Comparison of ENCODE assay signal across 23 cellular contexts in genomic region chr20:21820688-21821087, GRCh38.
DNase-seq lines count a peak whose midpoint lies in the region; TF ChIP-seq lines count a peak whose summit lies in the region.
"Had no signal": no experiment of that assay in that cellular context is flagged by ENCODE, and none has a peak within 500 bp of the region (broad histone marks: within the 10 kb centered on the region; RNA-seq: fewer than 3 reads in every experiment).

No MANE protein-coding gene starts in this region.

- no peak overlapping the region for H4K8ac ChIP-seq in trophoblast cell (ENCODE audit: low read depth, low read length)

- H3K27me3 ChIP-seq in A673 (replicated peaks; ENCODE audit: insufficient read depth, low read depth, low read length, poor library complexity): peaks cover 18% of the 10 kb centered on the region
- H3K27me3 ChIP-seq in trophoblast cell (ENCODE audit: insufficient read depth, low read length): no peaks in the 10 kb centered on the region
- H3K27me3 ChIP-seq in Caco-2 (replicated peaks; ENCODE audit: control insufficient read depth, insufficient read depth, low read length): no peaks in the 10 kb centered on the region
- H3K27me3 ChIP-seq: SJSA1 had no signal

- H3K23ac ChIP-seq in trophoblast cell (ENCODE audit: low read length): no peak overlapping the region

- peaks cover 12% of the 10 kb centered on the region for H3K27me3 Mint-ChIP-seq in Caco-2 (ENCODE audit: insufficient read depth, unreplicated experiment)
- H3K27me3 Mint-ChIP-seq: B cell had no signal

- H4K12ac ChIP-seq in trophoblast cell (ENCODE audit: low read depth, low read length): no peak overlapping the region

- no peak overlapping the region for H3K18ac ChIP-seq in trophoblast cell (ENCODE audit: low read length)

- DNase-seq in A673 (ENCODE audit: low spot score) (peak; percentile 14), NCI-H2171 treated with DMSO at 0.1 percent for 48 hours (lab: John Stamatoyannopoulos, UW) (peak; percentile 75), trophoblast cell (peak; percentile 2 to 21), NCI-H2107 (lab: John Stamatoyannopoulos, UW) (no peak), Caco-2 (no peak), G401 (ENCODE audit: low spot score) (no peak)
- DNase-seq: GDM1, KBM-7, NCI-H1417 treated with DMSO at 0.1 percent for 48 hours, NCI-H1694 treated with DMSO at 0.1 percent for 48 hours, NCI-H2081, NCI-H345, NCI-H510A treated with DMSO at 0.1 percent for 48 hours, NCI-H82, Right ventricle myocardium superior, T-helper 2 cell had no signal

- H3K4me1 ChIP-seq in A673 (ENCODE audit: insufficient read depth, low read length, poor library complexity, severe bottlenecking) (no peaks in the 10 kb centered on the region), HEK293 (ENCODE audit: control insufficient read depth, insufficient read depth, low read length) (no peaks in the 10 kb centered on the region), trophoblast cell (ENCODE audit: control insufficient read depth in 1 of 2, insufficient read depth in 2 of 2, low read length in 2 of 2) (no peaks in the 10 kb centered on the region), Caco-2 (no peaks in the 10 kb centered on the region)
- H3K4me1 ChIP-seq: HAP-1, SJSA1 had no signal

- TF ChIP-seq CTCF in A673 (conservative IDR thresholded peaks at IDR 0.05; ENCODE audit: low read depth, low read length) (no peak), HEK293 (tag by site-specific recombination; IDR thresholded peaks at IDR 0.05) (no peak), Caco-2 (IDR thresholded peaks at IDR 0.05; ENCODE audit: insufficient read depth in 1 of 2, low read depth in 1 of 2, low read length in 1 of 2, severe bottlenecking in 1 of 2, unreplicated experiment in 1 of 2) (no peak)

- no peak overlapping the region for H2BK120ac ChIP-seq in trophoblast cell (ENCODE audit: insufficient read depth, low read length, poor library complexity)

- H2AFZ ChIP-seq in trophoblast cell (ENCODE audit: insufficient read depth, low read length, poor library complexity): no peak overlapping the region
- H2AFZ ChIP-seq: GM23338 had no signal

- no peak overlapping the region for H3K9ac ChIP-seq in trophoblast cell (ENCODE audit: low read length)

- intact Hi-C loops in A673 (cut with micrococcal nuclease; ENCODE audit: unreplicated experiment): no loop called here
- intact Hi-C loops in Caco-2 (cut with micrococcal nuclease; ENCODE audit: unreplicated experiment): no loop called here

- H3K9me3 Mint-ChIP-seq in Caco-2 (ENCODE audit: unreplicated experiment): no peaks in the 10 kb centered on the region
- H3K9me3 Mint-ChIP-seq: GM23338 had no signal

- H3K27ac ChIP-seq in A673 (ENCODE audit: low read depth, low read length, poor library complexity, severe bottlenecking) (no peak overlapping the region), HEK293 (ENCODE audit: extremely low read depth, low read depth, low read length) (no peak overlapping the region), trophoblast cell (ENCODE audit: low read depth, low read length) (no peak overlapping the region)
- H3K27ac ChIP-seq: C4-2B, SJSA1 had no signal

- H3K9me3 ChIP-seq in A673 (ENCODE audit: low read depth, low read length, poor library complexity, severe bottlenecking) (no peaks in the 10 kb centered on the region), HEK293 (ENCODE audit: control insufficient read depth, insufficient read depth, low read depth, low read length) (no peaks in the 10 kb centered on the region), trophoblast cell (ENCODE audit: insufficient read depth, low read depth, low read length) (no peaks in the 10 kb centered on the region), Caco-2 (no peaks in the 10 kb centered on the region)
- H3K9me3 ChIP-seq: HAP-1, SJSA1 had no signal

- H3K4me3 Mint-ChIP-seq in Caco-2 (ENCODE audit: unreplicated experiment): no peak overlapping the region
- H3K4me3 Mint-ChIP-seq: B cell, GM23338 had no signal

- H3K4ac ChIP-seq in trophoblast cell (ENCODE audit: low read depth, low read length): no peak overlapping the region

- H3K14ac ChIP-seq in trophoblast cell (ENCODE audit: low read length): no peak overlapping the region

- H3K36me3 ChIP-seq in A673 (ENCODE audit: insufficient read depth, low read length, poor library complexity, severe bottlenecking) (no peaks in the 10 kb centered on the region), HEK293 (ENCODE audit: control insufficient read depth in 2 of 2, insufficient read depth in 1 of 2, low read length in 2 of 2) (no peaks in the 10 kb centered on the region), trophoblast cell (ENCODE audit: control insufficient read depth in 1 of 2, insufficient read depth in 2 of 2, low read length in 2 of 2) (no peaks in the 10 kb centered on the region), Caco-2 (ENCODE audit: control insufficient read depth, insufficient read depth, low read length) (no peaks in the 10 kb centered on the region)
- H3K36me3 ChIP-seq: HAP-1, SJSA1 had no signal

- no peak overlapping the region for H3K4me2 ChIP-seq in trophoblast cell (ENCODE audit: low read length)
- H3K4me2 ChIP-seq: GM23338 had no signal

- H3K27ac Mint-ChIP-seq in Caco-2 (ENCODE audit: unreplicated experiment): no peak overlapping the region
- H3K27ac Mint-ChIP-seq: B cell, GM23338 had no signal

- H2BK12ac ChIP-seq in trophoblast cell (ENCODE audit: low read length): no peak overlapping the region

- no peaks in the 10 kb centered on the region for H3K79me1 ChIP-seq in trophoblast cell (ENCODE audit: low read length)

- no peak overlapping the region for H2BK5ac ChIP-seq in trophoblast cell (ENCODE audit: low read depth, low read length, poor library complexity)

- no peaks in the 10 kb centered on the region for H3K79me2 ChIP-seq in trophoblast cell (ENCODE audit: control insufficient read depth, insufficient read depth, low read length, poor library complexity)

- no peak overlapping the region for H2AK5ac ChIP-seq in trophoblast cell (ENCODE audit: low read length)

- no peak overlapping the region for H4K91ac ChIP-seq in trophoblast cell (ENCODE audit: low read depth, low read length)

- WGBS in trophoblast cell (ENCODE audit: extremely low coverage, insufficient coverage, insufficient read length): no CpG with 5 or more reads among the region's 6 CpGs

- CTCF ChIA-PET in A673 (lab: Charles Lee): no interaction called here
- CTCF ChIA-PET in HEK293 (lab: Yijun Ruan, JAX): interaction anchor here (1.4 to 3.3 kb wide), 2 partner anchors 12 to 101 kb away, joined by 4 to 19 read pairs; no protein-coding TSS in a partner anchor
- CTCF ChIA-PET in Caco-2 (lab: Charles Lee): no interaction called here

- in situ Hi-C loops in G401 (cut with HindIII; ENCODE audit: low sequenced_read_pairs): no loop called here

- no peaks in the 10 kb centered on the region for H3K36me3 Mint-ChIP-seq in Caco-2 (ENCODE audit: insufficient read depth, unreplicated experiment)

- H3K4me1 Mint-ChIP-seq in Caco-2 (ENCODE audit: low read depth, unreplicated experiment): no peaks in the 10 kb centered on the region
- H3K4me1 Mint-ChIP-seq: B cell had no signal

- POLR2A ChIA-PET in A673 (lab: Charles Lee; ENCODE audit: low non-redundant PET) (no interaction called here), HEK293 (lab: Yijun Ruan, JAX) (no interaction called here), Caco-2 (lab: Charles Lee) (no interaction called here)

- no TSS peak for BruUV-seq in A673 (replicated peaks; lab: Mats Ljungman, UMichigan)
- BruUV-seq in Caco-2 (replicated peaks; lab: Mats Ljungman, UMichigan): no TSS peak

- H3K4me3 ChIP-seq in A673 (ENCODE audit: low read depth, low read length, poor library complexity, severe bottlenecking) (no peak overlapping the region), HEK293 (ENCODE audit: low read depth, low read length) (no peak overlapping the region), trophoblast cell (ENCODE audit: low read depth, low read length) (no peak overlapping the region), Caco-2 (ENCODE audit: low read depth, low read length) (no peak overlapping the region)
- H3K4me3 ChIP-seq: GM12878, GM23338, HAP-1, SJSA1 had no signal

TF ChIP-seq in HEK293, 187 proteins besides CTCF, POLR2A, EP300 and RAD21 (continues in another document):
- no peak for TF ChIP-seq ZNF423 (tag by site-specific recombination; IDR thresholded peaks at IDR 0.05)
- peak; percentile 59 for TF ChIP-seq GLIS1 (tag by site-specific recombination; IDR thresholded peaks at IDR 0.05)
- TF ChIP-seq ZNF449 (tag by site-specific recombination; IDR thresholded peaks at IDR 0.05): no peak
- TF ChIP-seq ZXDB (tag by site-specific recombination; IDR thresholded peaks at IDR 0.05): no peak
- peak; percentile 36; the same call in 1 of the 2 replicates for TF ChIP-seq KLF8 (tag by site-specific recombination; IDR thresholded peaks at IDR 0.05)
- TF ChIP-seq ZFP37 (tag by site-specific recombination; IDR thresholded peaks at IDR 0.05): no peak
- no peak for TF ChIP-seq ZNF157 (tag by site-specific recombination; IDR thresholded peaks at IDR 0.05)
- TF ChIP-seq ZNF677 (tag by site-specific recombination; IDR thresholded peaks at IDR 0.05): no peak
- peak; percentile 65; the same call in 1 of the 2 replicates for TF ChIP-seq OSR2 (tag by site-specific recombination; IDR thresholded peaks at IDR 0.05)
- peak; percentile 55; the same call in 1 of the 2 replicates for TF ChIP-seq FEZF1 (tag by site-specific recombination; IDR thresholded peaks at IDR 0.05)
- TF ChIP-seq ZNF658 (tag by site-specific recombination; IDR thresholded peaks at IDR 0.05): no peak
- no peak for TF ChIP-seq MYNN (tag by site-specific recombination; IDR thresholded peaks at IDR 0.05; ENCODE audit: borderline replicate concordance)
- no peak for TF ChIP-seq IKZF3 (tag by site-specific recombination; IDR thresholded peaks at IDR 0.05)

Comparison
In these comparisons a context has a peak if more than half of its experiments do, and no peak if none do; other contexts are left out.
1. DNase-seq: peak in A673 (single experiment), NCI-H2171 treated with DMSO at 0.1 percent for 48 hours (single experiment) and trophoblast cell (2 of 2); none in NCI-H2107 (single experiment), Caco-2 (0 of 2) and G401 (single experiment).